8 cellular contexts compared by ENCODE assay signal in the genomic region with DNA sequence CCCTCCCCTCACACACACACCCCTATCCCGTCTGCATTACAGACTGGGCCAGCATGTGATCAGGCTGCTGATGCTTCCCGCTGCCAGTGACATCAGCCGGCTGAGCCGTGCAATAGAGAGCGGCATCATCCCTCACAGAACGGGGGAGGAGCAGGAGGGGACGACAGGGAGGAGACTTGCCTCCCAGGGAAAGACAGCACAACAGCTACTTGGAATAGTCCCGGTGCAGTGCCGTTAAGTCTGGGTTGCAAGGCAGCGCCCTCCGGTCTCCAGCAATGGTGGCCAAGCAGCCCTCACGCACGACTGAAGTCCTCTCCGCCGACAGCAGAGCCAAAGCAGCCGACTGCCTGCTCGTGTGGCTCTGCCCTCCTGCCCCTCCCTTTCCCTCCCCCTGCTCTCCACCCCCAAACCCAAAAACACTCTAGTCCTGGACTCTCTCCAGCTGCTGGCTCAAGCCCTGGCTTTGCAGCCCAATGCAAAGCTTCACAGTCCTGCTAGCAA. TPM values are rescaled to one million over a fixed set of nuclear protein-coding genes. Genes with fewer than 3 reads are reported as not detected.
DNase-seq lines count a peak whose midpoint lies in the region; ATAC-seq and TF ChIP-seq lines count a peak whose summit lies in the region.

No MANE protein-coding gene starts in this region.

- H3K27ac ChIP-seq in coronary artery (peak overlapping the region; percentile 70 to 84), OCI-LY7 (ENCODE audit: low read depth, low read length, poor library complexity, severe bottlenecking) (no peak overlapping the region)

- TF ChIP-seq CTCF in BJ (IDR thresholded peaks at IDR 0.05; ENCODE audit: insufficient read depth, low read depth, low read length) (no peak), coronary artery (IDR thresholded peaks at IDR 0.05) (no peak), OCI-LY7 (conservative IDR thresholded peaks at IDR 0.05; ENCODE audit: low read length) (no peak)

- no peaks in the 10 kb centered on the region for H3K27me3 ChIP-seq in BJ (ENCODE audit: control insufficient read depth, insufficient read depth, low read length)

- no peaks in the 10 kb centered on the region for H3K9me2 ChIP-seq in OCI-LY7 (ENCODE audit: insufficient read depth, low read length)

- POLR2A ChIA-PET in BJ (lab: Charles Lee) (interaction anchor here (0.6 kb wide), 1 partner anchor 464 kb away, joined by 6 read pairs; no protein-coding TSS in a partner anchor), OCI-LY7 (lab: Charles Lee) (no interaction called here)

- H3K36me3 ChIP-seq in BJ (ENCODE audit: control insufficient read depth, insufficient read depth, low read length) (no peaks in the 10 kb centered on the region), OCI-LY7 (ENCODE audit: insufficient read depth, low read length) (no peaks in the 10 kb centered on the region)

- H3K4me2 ChIP-seq in OCI-LY7 (ENCODE audit: low read length), result no peak overlapping the region

- ATAC-seq in left colon (peak; percentile 39), GM19467 (IDR thresholded peaks at IDR 0.05; ENCODE audit: unreplicated experiment) (no peak), GM21423 (IDR thresholded peaks at IDR 0.05; ENCODE audit: unreplicated experiment) (no peak)

- H3K79me2 ChIP-seq in OCI-LY7 (ENCODE audit: insufficient read depth, low read depth, low read length), result no peaks in the 10 kb centered on the region

- no peaks in the 10 kb centered on the region for H4K20me1 ChIP-seq in OCI-LY7 (ENCODE audit: insufficient read depth, low read length)

- H3K4me1 ChIP-seq in OCI-LY7 (ENCODE audit: insufficient read depth, low read length, poor library complexity, severe bottlenecking), result no peaks in the 10 kb centered on the region

- no TSS peak for BruUV-seq in OCI-LY7 (replicated peaks; lab: Mats Ljungman, UMichigan)

- CTCF ChIA-PET in BJ (lab: Yijun Ruan, JAX), result interaction anchor here (0.7 to 2.0 kb wide), 3 partner anchors 11 to 41 kb away, joined by 3 to 5 read pairs (median 4); no protein-coding TSS in a partner anchor
- CTCF ChIA-PET in OCI-LY7 (lab: Charles Lee; ENCODE audit: unreplicated experiment), result no interaction called here

- no peak overlapping the region for H2AFZ ChIP-seq in OCI-LY7 (ENCODE audit: low read length)

- DNase-seq in BJ (ENCODE audit: low read depth), result peak; percentile 52
- peak; percentile 22 for DNase-seq in NCI-H1436 (lab: John Stamatoyannopoulos, UW)
- DNase-seq in coronary artery (ENCODE audit: low spot score), result peak; percentile 80
- DNase-seq in left colon, result peak; percentile 40 to 53
- peak; percentile 85 for DNase-seq in stromal cell of bone marrow (ENCODE audit: low read depth)
- no peak for DNase-seq in OCI-LY7 (ENCODE audit: low spot score)

- H3K4me3 ChIP-seq in BJ (ENCODE audit: low read depth, low read length) (peak overlapping the region; percentile 42), coronary artery (peak overlapping the region; percentile 73), OCI-LY7 (ENCODE audit: low read depth, low read length, poor library complexity, severe bottlenecking) (no peak overlapping the region)

- intact Hi-C loops in left colon (cut with DNase I, micrococcal nuclease), result no loop called here
- intact Hi-C loops in OCI-LY7 (cut with micrococcal nuclease; ENCODE audit: unreplicated experiment), result no loop called here

- H3K9me3 ChIP-seq in OCI-LY7 (ENCODE audit: low read length), result no peaks in the 10 kb centered on the region

RNA-seq across cellular contexts. Expression of gene RPS17, which starts 31.5 kb away (rescaled TPM):
- polyA plus RNA-seq in BJ (2011; rRNA removed), result 3,235 and 5,021 TPM in 2 replicates
- 498 and 722 TPM in 2 replicates for polyA minus RNA-seq in BJ (2011; rRNA and poly(A)+ RNA removed)
- total RNA-seq in left colon (100 to 1,000 TPM; 950 to 981 TPM), OCI-LY7 (2022) (2,562 and 2,567 TPM in 2 replicates)
- 3,737 and 4,080 TPM in 2 replicates for total RNA-seq in OCI-LY7 (2014; rRNA removed; shearing (Covaris generic))
